ENCODE assay signal across 16 cellular contexts in the genomic region with DNA sequence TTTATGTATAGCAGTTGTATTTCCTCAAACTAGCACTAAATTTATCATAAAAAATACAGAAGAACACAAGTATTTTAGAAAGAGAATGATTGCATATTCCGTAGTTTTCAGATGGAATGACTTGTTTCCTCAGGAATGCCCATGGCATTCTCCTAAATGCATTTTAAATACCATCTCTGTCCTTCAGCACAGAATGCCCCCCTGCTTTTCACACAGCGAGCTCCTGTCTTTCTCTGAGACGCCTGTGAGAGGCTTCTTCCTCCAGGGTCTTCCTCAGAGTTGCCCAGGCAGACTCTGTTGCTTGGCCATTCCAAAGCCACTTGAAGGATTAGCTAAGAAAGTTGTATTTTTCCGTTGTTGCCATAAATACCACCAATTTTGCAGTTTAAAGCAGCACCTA.
"Had no signal": no experiment of that assay in that cellular context is flagged by ENCODE, and none has a peak within 500 bp of the region (broad histone marks: within the 10 kb centered on the region; RNA-seq: fewer than 3 reads in every experiment).

No MANE protein-coding gene starts in this region.

- H3K4me1 ChIP-seq: esophagus squamous epithelium, right atrium auricular region, sigmoid colon had no signal

- H3K27ac ChIP-seq: epithelial cell of prostate, esophagus squamous epithelium, hepatocyte, right atrium auricular region, sigmoid colon had no signal

- H3K27me3 ChIP-seq: esophagus squamous epithelium, hepatocyte, right atrium auricular region, sigmoid colon had no signal

- DNase-seq: effector memory CD8-positive, alpha-beta T cell; esophagus squamous epithelium; foreskin fibroblast; head of caudate nucleus; kidney glomerular epithelial cell; mammary epithelial cell; natural killer cell; posterior cingulate gyrus; sigmoid colon; small intestine; stimulated activated CD4-positive, alpha-beta T cell treated with anti-CD3 and anti-CD28 coated beads, Interleukin-2, amount 100 ng/mL, for 48 hours; stimulated activated naive CD4-positive, alpha-beta T cell treated with Interleukin-2 at 50 U/mL for 16 hours; trophoblast cell had no signal

- H2AFZ ChIP-seq: hepatocyte had no signal

- ATAC-seq: effector memory CD8-positive, alpha-beta T cell; natural killer cell had no signal

- H3K9me3 ChIP-seq: esophagus squamous epithelium, right atrium auricular region, sigmoid colon had no signal

- H3K4me3 ChIP-seq: esophagus squamous epithelium, hepatocyte, right atrium auricular region, sigmoid colon had no signal

- H3K4me2 ChIP-seq: hepatocyte had no signal

- H3K36me3 ChIP-seq: esophagus squamous epithelium, right atrium auricular region, sigmoid colon had no signal
